7 cellular contexts compared by ENCODE assay signal in the genomic region with DNA sequence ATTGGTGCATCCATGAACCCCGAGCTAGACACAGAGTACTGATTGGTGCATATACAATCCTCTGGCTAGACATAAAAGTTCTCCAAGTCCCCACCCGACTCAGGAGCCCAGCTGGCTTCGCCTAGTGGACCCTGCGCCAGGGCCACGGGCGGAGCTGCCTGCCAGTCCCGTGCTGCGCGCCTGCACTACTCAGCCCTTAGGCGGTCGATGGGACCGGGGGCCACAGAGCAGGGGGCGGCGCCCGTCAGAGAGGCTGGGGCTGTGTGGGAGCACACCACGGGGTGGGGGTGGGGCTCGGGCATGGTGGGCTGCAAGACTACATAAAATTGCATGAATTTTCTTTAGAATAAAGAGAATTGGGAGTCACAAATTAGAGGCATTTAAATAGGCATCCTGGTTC.
"Had no signal": no experiment of that assay in that cellular context is flagged by ENCODE, and none has a peak within 500 bp of the region (broad histone marks: within the 10 kb centered on the region; RNA-seq: fewer than 3 reads in every experiment).

No MANE protein-coding gene starts in this region.

- ATAC-seq: GM23338, HCT116, K562 had no signal

- H3K4me3 ChIP-seq: GM23338, HAP-1, K562 had no signal

- H3K27ac Mint-ChIP-seq: GM23338, HFFc6 had no signal

- H3K9me3 ChIP-seq: HAP-1 had no signal

- H3K4me2 ChIP-seq: GM23338 had no signal

- H2AFZ ChIP-seq: GM23338 had no signal

- DNase-seq: HFFc6, IMR-90, KG1 had no signal

- H3K36me3 ChIP-seq: HAP-1 had no signal

- H3K4me3 Mint-ChIP-seq: GM23338, HFFc6 had no signal
